ENCODE assay signal across 8 cellular contexts in genomic region chr10:14953452-14954000, GRCh38. TPM values are rescaled to one million over a fixed set of nuclear protein-coding genes. Genes with fewer than 3 reads are reported as not detected.
DNase-seq lines count a peak whose midpoint lies in the region; ATAC-seq and TF ChIP-seq lines count a peak whose summit lies in the region.

No MANE protein-coding gene starts in this region.

- TF ChIP-seq CTCF in BE2C (IDR thresholded peaks at IDR 0.05; ENCODE audit: low read depth, low read length) (no peak), PC-3 (conservative IDR thresholded peaks at IDR 0.05; ENCODE audit: low read depth, low read length) (no peak), chondrocyte (IDR thresholded peaks at IDR 0.05) (peak; percentile 46), liver (IDR thresholded peaks at IDR 0.05; ENCODE audit: low read depth, low read length, missing input control) (no peak), suprapubic skin (IDR thresholded peaks at IDR 0.05) (no peak)

- H3K27me3 ChIP-seq in BE2C (no peaks in the 10 kb centered on the region), PC-3 (ENCODE audit: low read length) (no peaks in the 10 kb centered on the region), liver (ENCODE audit: control insufficient read depth in 4 of 4, insufficient read depth in 4 of 4, low read length in 3 of 4) (no peaks in the 10 kb centered on the region), suprapubic skin (no peaks in the 10 kb centered on the region)

- H3K27ac Mint-ChIP-seq in chondrocyte (ENCODE audit: unreplicated experiment): peak overlapping the region; percentile 94

- H3K36me3 Mint-ChIP-seq in chondrocyte (ENCODE audit: low read depth): no peaks in the 10 kb centered on the region

- peaks cover 23% of the 10 kb centered on the region for H3K4me1 Mint-ChIP-seq in chondrocyte (ENCODE audit: low read depth)

- no peak for TF ChIP-seq RAD21 in liver (IDR thresholded peaks at IDR 0.05)

- H3K4me2 ChIP-seq in PC-3 (ENCODE audit: low read length): peak overlapping the region; percentile 84

- H3K36me3 ChIP-seq in BE2C (no peaks in the 10 kb centered on the region), PC-3 (ENCODE audit: low read depth, low read length) (no peaks in the 10 kb centered on the region), liver (ENCODE audit: control insufficient read depth in 4 of 4, insufficient read depth in 3 of 4, low read depth in 1 of 4, low read length in 3 of 4) (no peaks in the 10 kb centered on the region), suprapubic skin (peaks cover 2% of the 10 kb centered on the region)

- peaks cover 4% of the 10 kb centered on the region for H3F3A ChIP-seq in PC-3 (ENCODE audit: low read length, unreplicated experiment)

- peaks cover 40% of the 10 kb centered on the region for H3K79me2 ChIP-seq in PC-3 (ENCODE audit: low read length)

- peak overlapping the region; percentile 91 for H3K9ac ChIP-seq in PC-3 (ENCODE audit: low read length)
- H3K9ac ChIP-seq in liver (ENCODE audit: low read depth in 1 of 2, low read length in 2 of 2): no peak overlapping the region

- no peak for TF ChIP-seq POLR2A in suprapubic skin (IDR thresholded peaks at IDR 0.05)

- 14% methylated on average over 31 of the region's 31 CpGs for WGBS in liver
- WGBS in suprapubic skin: 2% methylated on average over 19 of the region's 31 CpGs

- H2AFZ ChIP-seq in PC-3 (ENCODE audit: low read length): peak overlapping the region; percentile 88

- H3K9me3 ChIP-seq in BE2C (no peaks in the 10 kb centered on the region), PC-3 (ENCODE audit: low read length) (no peaks in the 10 kb centered on the region), liver (ENCODE audit: control insufficient read depth in 4 of 4, low read length in 3 of 4) (no peaks in the 10 kb centered on the region), suprapubic skin (no peaks in the 10 kb centered on the region)

- H3K9me2 ChIP-seq in PC-3 (replicated peaks; ENCODE audit: low read length): no peaks in the 10 kb centered on the region

- intact Hi-C loops in PC-3 (cut with micrococcal nuclease): loop anchor here (5.0 kb wide), 1 partner anchor 71 kb away; no protein-coding TSS in a partner anchor

- DNase-seq in BE2C (no peak), PC-3 (peak; percentile 12), chondrocyte (ENCODE audit: low spot score) (peak; percentile 90), suprapubic skin (ENCODE audit: low spot score in 2 of 2) (no peak)
- no peak for DNase-seq in activated CD8-positive, alpha-beta memory T cell treated with anti-CD3 and anti-CD28 coated beads, Interleukin-2, amount 50 U/mL, for 4 hours

- POLR2A ChIA-PET in PC-3 (lab: Charles Lee; ENCODE audit: unreplicated experiment): interaction anchor here (0.6 to 0.8 kb wide), 2 partner anchors 75 to 145 kb away, joined by 3 to 5 read pairs; partner anchors contain the start of gene SUV39H2

- BruUV-seq in PC-3 (replicated peaks; lab: Mats Ljungman, UMichigan): no TSS peak

- ATAC-seq in GM18520 (IDR thresholded peaks at IDR 0.05; ENCODE audit: unreplicated experiment): peak; percentile 42
- ATAC-seq in HG03025 (IDR thresholded peaks at IDR 0.05; ENCODE audit: low FRiP score, unreplicated experiment): peak; percentile 25
- peak; percentile 41 for ATAC-seq in PC-3

- CTCF ChIA-PET in PC-3 (lab: Charles Lee): interaction anchor here (0.5 kb wide), 1 partner anchor 18 kb away, joined by 5 read pairs; no protein-coding TSS in a partner anchor

- H3K4me3 ChIP-seq in BE2C (ENCODE audit: low read depth, low read length): peak overlapping the region; percentile 79
- H3K4me3 ChIP-seq in PC-3 (ENCODE audit: low read length): peak overlapping the region; percentile 72
- H3K4me3 ChIP-seq in liver (ENCODE audit: low read depth in 1 of 3, low read length in 3 of 3): peak overlapping the region; percentile 40 to 91 (median 76)
- H3K4me3 ChIP-seq in suprapubic skin: peak overlapping the region; percentile 76

- H3K4me1 ChIP-seq in BE2C (no peaks in the 10 kb centered on the region), PC-3 (ENCODE audit: insufficient read depth, low read length) (peaks cover 13% of the 10 kb centered on the region), liver (ENCODE audit: control insufficient read depth in 4 of 4, insufficient read depth in 4 of 4, low read length in 3 of 4) (peaks cover 0 to 17% (median 3%) of the 10 kb centered on the region in 4 donors), suprapubic skin (peaks cover 27% of the 10 kb centered on the region)

- H3K27me3 Mint-ChIP-seq in chondrocyte (ENCODE audit: low read depth): no peaks in the 10 kb centered on the region

- no peaks in the 10 kb centered on the region for H3K9me3 Mint-ChIP-seq in chondrocyte (ENCODE audit: low read depth)

- H3K27ac ChIP-seq in PC-3 (ENCODE audit: low read length) (peak overlapping the region; percentile 97), liver (ENCODE audit: low read depth in 1 of 2, low read length in 2 of 2) (peak overlapping the region; percentile 65 to 68), suprapubic skin (peak overlapping the region; percentile 91)

- peak overlapping the region; percentile 90 for H3K4me3 Mint-ChIP-seq in chondrocyte (ENCODE audit: unreplicated experiment)

- TF ChIP-seq EP300 in suprapubic skin (IDR thresholded peaks at IDR 0.05): no peak

- H4K20me1 ChIP-seq in PC-3 (ENCODE audit: low read length): no peaks in the 10 kb centered on the region

TF ChIP-seq in liver, 16 proteins besides CTCF, POLR2A, EP300 and RAD21:
- TF ChIP-seq JUND (IDR thresholded peaks at IDR 0.05) (no peak), RXRA (IDR thresholded peaks at IDR 0.05) (no peak), YY1 (IDR thresholded peaks at IDR 0.05) (no peak), FOXA2 (IDR thresholded peaks at IDR 0.05) (no peak), FOXA1 (IDR thresholded peaks at IDR 0.05) (no peak), GABPA (IDR thresholded peaks at IDR 0.05 in 1 of 2, conservative IDR thresholded peaks at IDR 0.05 in 1 of 2) (no peak), REST (IDR thresholded peaks at IDR 0.05) (no peak), NR2F2 (IDR thresholded peaks at IDR 0.05) (no peak), SP1 (IDR thresholded peaks at IDR 0.05) (no peak), TAF1 (conservative IDR thresholded peaks at IDR 0.05) (no peak), MAX (IDR thresholded peaks at IDR 0.05) (no peak), ZBTB33 (IDR thresholded peaks at IDR 0.05) (no peak), HNF4G (IDR thresholded peaks at IDR 0.05) (no peak), EGR1 (IDR thresholded peaks at IDR 0.05; ENCODE audit: low read depth in 2 of 2) (no peak)
TF ChIP-seq in liver: peak in this region for 0.

RNA-seq across cellular contexts. Expression of gene DCLRE1C, which starts 0.4 kb away (rescaled TPM):
- polyA plus RNA-seq in BE2C (2012; ENCODE audit: insufficient read depth, insufficient read length, low read depth): 3.2 TPM
- total RNA-seq in PC-3 (2014; rRNA removed) (3.7 and 9.8 TPM in 2 replicates), chondrocyte (7.1 to 7.4 TPM (median 7.4 TPM) in 3 replicates), liver (1 to 10 TPM; 2.8 to 9.9 TPM), suprapubic skin (10 to 100 TPM in 3 of 4 donors, 1 to 10 TPM in 1; 7.1 to 17.5 (median 13.0) TPM)
- polyA plus RNA-seq in liver: 1 to 10 TPM in 1 of 2 donors, under 1 TPM in 1; 0.93 to 3.5 TPM

RNA-seq across cellular contexts. Expression of gene MEIG1, which starts 5.7 kb away (rescaled TPM):
- polyA plus RNA-seq in BE2C (2012; ENCODE audit: insufficient read depth, insufficient read length, low read depth): 0.83 TPM
- total RNA-seq in PC-3 (2014; rRNA removed): 1.6 TPM in 1 of 2 replicates, not detected in the other
- not detected in 3 replicates for total RNA-seq in chondrocyte
- total RNA-seq in liver: under 1 TPM in 1 of 2 donors, not detected in 1; 0.33 TPM
- not detected for polyA plus RNA-seq in liver
- not detected for total RNA-seq in suprapubic skin

Comparison
In these comparisons a context has a peak if more than half of its experiments do, and no peak if none do; other contexts are left out.
1. DNase-seq: peak in PC-3 (single experiment) and chondrocyte (single experiment); none in BE2C (single experiment), suprapubic skin (0 of 2) and activated CD8-positive, alpha-beta memory T cell treated with anti-CD3 and anti-CD28 coated beads, Interleukin-2, amount 50 U/mL, for 4 hours (single experiment).
2. Peak in every context shown above with its lines, with median percentiles within 50 percentile points of each other: H3K4me3 ChIP-seq, ATAC-seq and H3K27ac ChIP-seq.